In the genomic region with DNA sequence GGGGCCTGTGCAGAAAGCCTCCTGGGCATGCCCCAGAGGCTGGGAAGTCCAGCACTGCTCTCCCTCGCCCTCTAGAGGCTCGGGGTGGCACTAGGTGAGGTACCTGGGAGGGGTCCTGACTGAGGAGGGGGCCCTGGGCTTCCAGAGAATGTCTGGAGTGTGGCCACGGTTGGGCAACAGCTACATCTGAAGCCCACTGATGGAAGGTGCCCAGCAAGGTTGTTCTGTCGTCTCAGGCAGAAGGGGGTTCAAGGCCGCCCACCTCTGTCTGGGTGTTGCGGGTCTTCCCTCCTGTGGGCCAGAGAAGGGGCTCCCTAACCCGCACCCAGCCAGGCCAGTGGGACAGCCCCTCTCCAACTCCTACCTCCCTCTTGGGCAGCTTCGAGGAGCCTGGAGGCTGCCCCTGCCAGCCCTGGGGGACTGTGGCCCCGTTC, we compare ENCODE assay signal across 8 cellular contexts. TPM values are rescaled to one million over a fixed set of nuclear protein-coding genes. Genes with fewer than 3 reads are reported as not detected.
A peak's percentile ranks its signal among the peaks of the same experiment; 100 is the strongest.
DNase-seq lines count a peak whose midpoint lies in the region; ATAC-seq, FAIRE-seq and TF ChIP-seq lines count a peak whose summit lies in the region.

No MANE protein-coding gene starts in this region.

- H3K9me3 ChIP-seq in ascending aorta, result no peaks in the 10 kb centered on the region
- H3K9me3 ChIP-seq in HepG2 (ENCODE audit: low read length), result no peaks in the 10 kb centered on the region

- no peak overlapping the region for H3K9ac ChIP-seq in HepG2 (ENCODE audit: insufficient read depth, low read depth, low read length)

- ATAC-seq in HepG2 (peak; percentile 83), HG02571 (IDR thresholded peaks at IDR 0.05; ENCODE audit: unreplicated experiment) (no peak)

- TF ChIP-seq CTCF in AG09319 (IDR thresholded peaks at IDR 0.05; ENCODE audit: low read depth, low read length) (peak; percentile 71), ascending aorta (IDR thresholded peaks at IDR 0.05) (peak; percentile 17 to 57 (median 37)), HepG2 (CRISPR knock-in tag; IDR thresholded peaks at IDR 0.05) (peak; percentile 86)

- no peak for DNase-seq in AG09319 (ENCODE audit: extremely low read depth, low read depth)
- DNase-seq in HEK293T (ENCODE audit: extremely low spot score), result peak; percentile 75
- DNase-seq in ascending aorta (ENCODE audit: low spot score in 2 of 2), result no peak
- DNase-seq in HepG2 (ENCODE audit: low spot score), result no peak
- DNase-seq in GM19238 (ENCODE audit: insufficient read length, low spot score), result no peak
- no peak for DNase-seq in NCI-H187 (lab: John Stamatoyannopoulos, UW)
- no peak for DNase-seq in GM12891 (ENCODE audit: insufficient read length, low spot score)

- H3K36me3 ChIP-seq in ascending aorta, result no peaks in the 10 kb centered on the region
- H3K36me3 ChIP-seq in HepG2 (replicated peaks in 1 of 2; ENCODE audit: control insufficient read depth in 1 of 2, insufficient read depth in 2 of 2, low read length in 2 of 2), result no peaks in the 10 kb centered on the region

- no peak overlapping the region for H3K27ac ChIP-seq in ascending aorta
- H3K27ac ChIP-seq in HepG2 (ENCODE audit: extremely low read length, insufficient read depth, low read length), result no peak overlapping the region

- H3K27me3 ChIP-seq in ascending aorta, result no peaks in the 10 kb centered on the region
- peaks cover 13 to 52% of the 10 kb centered on the region in 2 experiments; a peak in 4 of 5 replicates for H3K27me3 ChIP-seq in HepG2 (ENCODE audit: control insufficient read depth in 1 of 2, insufficient read depth in 2 of 2, low read length in 2 of 2)

- in situ Hi-C loops in HepG2 (cut with HindIII; ENCODE audit: extremely low pct_ligation_motif_present, low pct_unique_long_range_greater_than_20kb), result no loop called here

- BruUV-seq in HepG2 (replicated peaks; lab: Mats Ljungman, UMichigan), result no TSS peak

- TF ChIP-seq POLR2A in HepG2 (IDR thresholded peaks at IDR 0.05; ENCODE audit: insufficient read depth in 1 of 2, low read depth in 2 of 2, low read length in 2 of 2), result no peak
- TF ChIP-seq POLR2A in GM12891 (IDR thresholded peaks at IDR 0.05; ENCODE audit: low read depth, low read length), result no peak

- POLR2A ChIA-PET in HEK293T (lab: Yijun Ruan, JAX) (no interaction called here), HepG2 (lab: Yijun Ruan, JAX) (no interaction called here)

- H3K4me1 ChIP-seq in ascending aorta (no peaks in the 10 kb centered on the region), HepG2 (ENCODE audit: insufficient read depth, low read length) (peaks cover 46% of the 10 kb centered on the region)

- CTCF ChIA-PET in HEK293T (lab: Yijun Ruan, JAX), result interaction anchor here (0.6 to 1.9 kb wide), 7 partner anchors 11 to 322 kb away, joined by 3 to 7 read pairs (median 3); partner anchors contain the start of gene VEGFA
- CTCF ChIA-PET in HepG2 (lab: Yijun Ruan, JAX; ENCODE audit: low intra/inter-chr PET ratio, low total read pairs), result interaction anchor here (0.7 to 1.4 kb wide), 2 partner anchors 35 to 92 kb away, joined by 3 to 5 read pairs; no protein-coding TSS in a partner anchor

- 37% methylated on average over 7 of the region's 9 CpGs for WGBS in HepG2 (ENCODE audit: low lambda C conversion rate)

- H3K4me2 ChIP-seq in HepG2 (ENCODE audit: low read depth, low read length), result no peak overlapping the region

- no peak overlapping the region for H2AFZ ChIP-seq in HepG2 (ENCODE audit: low read length)

- H3K4me3 ChIP-seq in ascending aorta (no peak overlapping the region), HepG2 (replicated peaks in 1 of 3; ENCODE audit: insufficient read depth in 1 of 3, low read depth in 2 of 3, low read length in 3 of 3) (no peak overlapping the region)

- intact Hi-C loops in ascending aorta (cut with DNase I), result no loop called here
- intact Hi-C loops in HepG2 (cut with micrococcal nuclease; ENCODE audit: unreplicated experiment), result loop anchor here (2.0 to 5.0 kb wide), 2 partner anchors 34 to 91 kb away; no protein-coding TSS in a partner anchor

- FAIRE-seq in HepG2 (lab: Jason Lieb, UNC) (peak; percentile 15), GM12891 (lab: Jason Lieb, UNC) (no peak)

- no peaks in the 10 kb centered on the region for H4K20me1 ChIP-seq in HepG2 (ENCODE audit: insufficient read depth, low read length)

- TF ChIP-seq RAD21 in HepG2 (CRISPR knock-in tag; IDR thresholded peaks at IDR 0.05), result peak; percentile 80

- no peaks in the 10 kb centered on the region for H3K79me2 ChIP-seq in HepG2 (ENCODE audit: insufficient read depth, low read length)

- TF ChIP-seq EP300 in HepG2 (IDR thresholded peaks at IDR 0.05; ENCODE audit: low read depth in 2 of 2, low read length in 2 of 2) (no peak), HepG2 (CRISPR knock-in tag; IDR thresholded peaks at IDR 0.05; ENCODE audit: borderline replicate concordance) (no peak)

TF ChIP-seq in HEK293T, 16 proteins besides CTCF, POLR2A, EP300 and RAD21:
- TF ChIP-seq FOXM1 (IDR thresholded peaks at IDR 0.05; ENCODE audit: borderline replicate concordance) (peak; percentile 21; the same call in 1 of the 2 replicates), FOXK2 (IDR thresholded peaks at IDR 0.05) (no peak), ELF4 (IDR thresholded peaks at IDR 0.05) (no peak)

TF ChIP-seq in HepG2, 621 proteins besides CTCF, POLR2A, EP300 and RAD21 (continues in another document):
- TF ChIP-seq ZNF710 (CRISPR knock-in tag; IDR thresholded peaks at IDR 0.05; ENCODE audit: borderline replicate concordance), result no peak

TF ChIP-seq in GM12891, 5 proteins besides CTCF, POLR2A, EP300 and RAD21:
- no peak for TF ChIP-seq POLR2AphosphoS5 (IDR thresholded peaks at IDR 0.05; ENCODE audit: low read depth, low read length)
- TF ChIP-seq TAF1 (IDR thresholded peaks at IDR 0.05; ENCODE audit: low read depth, low read length), result no peak
- no peak for TF ChIP-seq SPI1 (IDR thresholded peaks at IDR 0.05; ENCODE audit: low read depth, low read length)
- TF ChIP-seq PAX5 (IDR thresholded peaks at IDR 0.05; ENCODE audit: insufficient read depth, low read length, severe bottlenecking), result no peak
- no peak for TF ChIP-seq POU2F2 (IDR thresholded peaks at IDR 0.05; ENCODE audit: low read depth, low read length)

RNA-seq across cellular contexts. Expression of gene VEGFA, which starts 11.4 kb away (rescaled TPM):
- total RNA-seq in ascending aorta (110 TPM), HepG2 (2016; rRNA removed; fragmentation: Illumina TruSeq; extraction: Trizol) (34.1 and 68.1 TPM in 2 replicates)
- 13.4 and 14.2 TPM in 2 replicates for total RNA-seq in HepG2 (2016; cell fraction: cytosol; rRNA removed; fragmentation: Illumina TruSeq; extraction: Trizol; ENCODE audit: low read depth)
- 26.8 and 72.7 TPM in 2 replicates for total RNA-seq in HepG2 (2016; cell fraction: insoluble cytoplasmic fraction; rRNA removed; fragmentation: Illumina TruSeq; extraction: Trizol)
- 33.1 and 34.4 TPM in 2 replicates for total RNA-seq in HepG2 (2016; cell fraction: membrane; rRNA removed; fragmentation: Illumina TruSeq; extraction: Trizol)
- 81.5 and 95.8 TPM in 2 replicates for total RNA-seq in HepG2 (2016; cell fraction: nucleus; rRNA removed; fragmentation: Illumina TruSeq; extraction: Trizol)
- polyA plus RNA-seq in HepG2 (2011; rRNA removed), result 629 and 1,104 TPM in 2 replicates
- polyA plus RNA-seq in HepG2 (2011; cell fraction: cytosol; rRNA removed), result 292 and 298 TPM in 2 replicates
- polyA plus RNA-seq in HepG2 (2011; cell fraction: nucleus; rRNA removed), result 3,652 and 4,474 TPM in 2 replicates
- polyA plus RNA-seq in HepG2 (2012), result 463 and 546 TPM in 2 replicates
- polyA plus RNA-seq in HepG2 (2016; cell fraction: cytosol; fragmentation: Illumina TruSeq; extraction: Trizol; ENCODE audit: low read depth), result 9.2 and 10.7 TPM in 2 replicates
- polyA plus RNA-seq in HepG2 (2016; cell fraction: insoluble cytoplasmic fraction; fragmentation: Illumina TruSeq; extraction: Trizol; ENCODE audit: low read depth), result 34.1 and 41.6 TPM in 2 replicates
- 24.8 and 25.3 TPM in 2 replicates for polyA plus RNA-seq in HepG2 (2016; cell fraction: membrane; fragmentation: Illumina TruSeq; extraction: Trizol; ENCODE audit: low read depth)
- 253 and 267 TPM in 2 replicates for polyA plus RNA-seq in HepG2 (2016; cell fraction: nucleus; fragmentation: Illumina TruSeq; extraction: Trizol; ENCODE audit: insufficient read depth, low read depth)
- 238 and 645 TPM in 2 replicates for polyA minus RNA-seq in HepG2 (2011; rRNA and poly(A)+ RNA removed; ENCODE audit: low replicate concordance)
- polyA minus RNA-seq in HepG2 (2011; cell fraction: cytosol; rRNA and poly(A)+ RNA removed), result 122 and 136 TPM in 2 replicates
- polyA minus RNA-seq in HepG2 (2011; cell fraction: nucleus; rRNA and poly(A)+ RNA removed), result 312 and 405 TPM in 2 replicates
- polyA plus RNA-seq in GM12891 (2012; ENCODE audit: low read depth, missing spikeins), result 29.7 TPM
